ENCODE assay signal across 16 cellular contexts in the genomic region with DNA sequence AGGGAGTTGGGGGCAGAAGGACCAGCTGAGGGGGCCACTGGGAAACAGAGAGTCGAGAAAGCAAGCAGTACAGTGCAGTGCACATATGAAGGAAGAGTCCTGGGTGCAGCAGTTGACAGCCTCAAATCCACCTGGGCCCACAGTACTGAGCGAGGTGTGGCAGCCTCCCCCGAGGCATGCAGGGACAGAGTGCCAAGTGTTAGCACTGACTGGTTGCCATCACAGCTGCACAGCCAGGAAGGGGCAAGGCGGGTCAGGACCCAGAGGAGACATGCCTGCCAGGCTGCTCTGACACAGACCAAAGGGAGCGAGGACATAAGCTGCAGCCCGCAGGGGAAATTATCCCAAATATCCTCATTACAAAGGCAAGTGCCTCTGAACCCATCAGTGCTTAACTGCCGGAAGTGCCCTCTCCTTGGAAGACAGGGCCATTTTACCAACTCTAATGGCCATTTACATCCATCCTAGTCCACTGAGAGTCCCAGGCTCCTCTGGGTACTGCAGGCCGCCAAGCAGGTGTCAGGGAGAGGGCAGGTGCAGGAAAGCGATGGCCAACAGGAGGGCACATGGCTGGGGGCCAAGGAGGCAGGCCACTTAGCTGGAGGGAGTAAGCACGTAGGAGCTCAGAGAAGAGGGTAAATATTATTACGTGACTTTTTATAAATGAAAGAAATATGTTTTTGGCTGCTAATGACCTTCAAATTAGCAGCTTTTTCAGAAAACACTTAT.
A peak's percentile ranks its signal among the peaks of the same experiment; 100 is the strongest.
DNase-seq lines count a peak whose midpoint lies in the region; ATAC-seq lines count a peak whose summit lies in the region.
"Had no signal": no experiment of that assay in that cellular context is flagged by ENCODE, and none has a peak within 500 bp of the region (broad histone marks: within the 10 kb centered on the region; RNA-seq: fewer than 3 reads in every experiment).

No MANE protein-coding gene starts in this region.

- peaks cover 7 to 15% of the 10 kb centered on the region in 2 donors for H3K4me1 ChIP-seq in neuronal stem cell (ENCODE audit: control insufficient read depth in 2 of 2, insufficient read depth in 1 of 2, low read depth in 1 of 2, low read length in 2 of 2)
- no peaks in the 10 kb centered on the region for H3K4me1 ChIP-seq in HAP-1

- no peak overlapping the region for H3K4ac ChIP-seq in neuronal stem cell (ENCODE audit: low read length)

- H4K8ac ChIP-seq in neuronal stem cell (ENCODE audit: low read depth, low read length) = no peak overlapping the region

- H3K23ac ChIP-seq in neuronal stem cell (ENCODE audit: low read depth, low read length, poor library complexity) = no peak overlapping the region

- peak overlapping the region; percentile 65 for H3K9ac ChIP-seq in neuronal stem cell (ENCODE audit: low read depth, low read length, poor library complexity)

- no peaks in the 10 kb centered on the region for H3K36me3 ChIP-seq in neuronal stem cell (replicated peaks in 1 of 2; ENCODE audit: control insufficient read depth in 2 of 2, insufficient read depth in 2 of 2, low read length in 2 of 2)
- H3K36me3 ChIP-seq in HAP-1 (replicated peaks) = no peaks in the 10 kb centered on the region
- H3K36me3 ChIP-seq: MG63 had no signal

- peak; percentile 41 for DNase-seq in G401 (ENCODE audit: low spot score)
- peak; percentile 90 for DNase-seq in NCI-H2029 (lab: John Stamatoyannopoulos, UW)
- DNase-seq in NCI-H748 treated with DMSO at 0.1 percent for 48 hours (lab: John Stamatoyannopoulos, UW) = peak; percentile 95
- DNase-seq in neuronal stem cell (ENCODE audit: low spot score) = no peak
- DNase-seq in activated gamma-delta T cell (lab: John Stamatoyannopoulos, UW) = no peak
- DNase-seq in HAP-1 (ENCODE audit: low spot score in 2 of 2) = no peak
- DNase-seq in SIG-M5 treated with dmso at 0.1 percent for 504 hours (lab: John Stamatoyannopoulos, UW; ENCODE audit: unreplicated experiment) = no peak
- DNase-seq: activated CD4-positive, CD25-positive, alpha-beta regulatory T cell; foreskin fibroblast; left colon; MG63; mucosa of descending colon; occipital lobe; Right ventricle myocardium superior; stimulated activated CD4-positive, alpha-beta T cell treated with anti-CD3 and anti-CD28 coated beads, Interleukin-2, amount 100 ng/mL, for 48 hours had no signal

- H3K18ac ChIP-seq in neuronal stem cell (ENCODE audit: low read length) = peak overlapping the region; percentile 97

- H2AK5ac ChIP-seq in neuronal stem cell (ENCODE audit: low read depth, low read length) = peak overlapping the region; percentile 71

- H3K27me3 ChIP-seq in neuronal stem cell (ENCODE audit: control insufficient read depth in 3 of 3, insufficient read depth in 3 of 3, low read depth in 1 of 3, low read length in 3 of 3) (no peaks in the 10 kb centered on the region), HAP-1 (ENCODE audit: low read depth) (no peaks in the 10 kb centered on the region)
- H3K27me3 ChIP-seq: MG63 had no signal

- H2BK120ac ChIP-seq in neuronal stem cell (ENCODE audit: low read depth, low read length) = peak overlapping the region; percentile 42

- no peak overlapping the region for H3K14ac ChIP-seq in neuronal stem cell (ENCODE audit: low read length)

- H3K4me3 ChIP-seq in neuronal stem cell (ENCODE audit: low read length in 2 of 2) (no peak overlapping the region), HAP-1 (no peak overlapping the region)
- H3K4me3 ChIP-seq: MG63, mucosa of descending colon had no signal

- ATAC-seq in GM19395 (IDR thresholded peaks at IDR 0.05; ENCODE audit: unreplicated experiment) = no peak
- ATAC-seq: left colon, mucosa of descending colon had no signal

- no peak overlapping the region for H3K27ac ChIP-seq in neuronal stem cell (replicated peaks; ENCODE audit: low read length)

- in situ Hi-C loops in G401 (cut with HindIII; ENCODE audit: low sequenced_read_pairs) (no loop called here), HAP-1 (cut with MboI; ENCODE audit: low sequenced_read_pairs) (no loop called here)

- H2BK12ac ChIP-seq in neuronal stem cell (ENCODE audit: low read length) = peak overlapping the region; percentile 100

- H2BK15ac ChIP-seq in neuronal stem cell (ENCODE audit: low read length) = peak overlapping the region; percentile 61

- H3K4me2 ChIP-seq in neuronal stem cell (ENCODE audit: insufficient read depth, low read length, poor library complexity, severe bottlenecking) = no peak overlapping the region

- H3K79me1 ChIP-seq in neuronal stem cell (ENCODE audit: low read depth, low read length) = no peaks in the 10 kb centered on the region

- WGBS in neuronal stem cell (ENCODE audit: extremely low coverage in 2 of 2, insufficient read length in 2 of 2, insufficient replicate concordance in 1 of 2), 2 donors = no CpG with 5 or more reads among the region's 11 CpGs

- H2AFZ ChIP-seq in neuronal stem cell (ENCODE audit: low read length) = no peak overlapping the region

- H2BK5ac ChIP-seq in neuronal stem cell (ENCODE audit: low read length) = peak overlapping the region; percentile 63

- peak overlapping the region; percentile 94 for H4K91ac ChIP-seq in neuronal stem cell (ENCODE audit: low read depth, low read length, poor library complexity)

- H3K9me3 ChIP-seq in neuronal stem cell (replicated peaks in 1 of 2; ENCODE audit: control insufficient read depth in 2 of 2, insufficient read depth in 1 of 2, low read depth in 1 of 2, low read length in 2 of 2) = no peaks in the 10 kb centered on the region
- H3K9me3 ChIP-seq in HAP-1 = no peaks in the 10 kb centered on the region
- H3K9me3 ChIP-seq: MG63, mucosa of descending colon had no signal

Comparison
In these comparisons a context has a peak if more than half of its experiments do, and no peak if none do; other contexts are left out.
1. DNase-seq: peak in G401 (single experiment), NCI-H2029 (single experiment) and NCI-H748 treated with DMSO at 0.1 percent for 48 hours (single experiment); none in neuronal stem cell (single experiment), activated gamma-delta T cell (single experiment), HAP-1 (0 of 2) and SIG-M5 treated with dmso at 0.1 percent for 504 hours (single experiment).